In the genomic region with DNA sequence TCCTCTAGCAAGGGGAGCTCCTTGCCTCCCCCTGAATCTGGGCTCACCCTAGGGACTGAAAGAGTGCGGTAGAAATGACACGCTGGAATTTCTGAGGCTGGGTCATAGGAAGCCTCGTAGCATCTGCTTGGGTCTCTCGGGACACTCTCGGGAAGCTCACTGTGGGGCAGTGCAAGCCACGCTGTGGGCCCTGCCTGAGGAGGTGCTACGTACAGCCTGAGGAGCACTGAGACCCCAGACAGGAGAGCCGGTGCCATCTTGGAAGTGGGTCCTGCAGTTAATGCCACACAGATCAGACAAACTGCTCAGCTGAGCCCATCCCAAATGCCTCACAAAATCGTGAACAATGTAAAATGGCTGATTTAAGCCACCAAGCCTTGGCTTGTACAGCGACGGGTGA, we compare ENCODE assay signal across 13 cellular contexts. TPM values are rescaled to one million over a fixed set of nuclear protein-coding genes. Genes with fewer than 3 reads are reported as not detected.
DNase-seq lines count a peak whose midpoint lies in the region; ATAC-seq and TF ChIP-seq lines count a peak whose summit lies in the region.
"Had no signal": no experiment of that assay in that cellular context is flagged by ENCODE, and none has a peak within 500 bp of the region (broad histone marks: within the 10 kb centered on the region; RNA-seq: fewer than 3 reads in every experiment).

No MANE protein-coding gene starts in this region.

- peaks cover 0 to 3% (median 0%) of the 10 kb centered on the region in 8 donors for H3K9me3 Mint-ChIP-seq in CD4-positive, alpha-beta memory T cell
- no peaks in the 10 kb centered on the region for H3K9me3 Mint-ChIP-seq in GM23338
- no peaks in the 10 kb centered on the region for H3K9me3 Mint-ChIP-seq in activated T-helper 2 cell treated with anti-CD3 and anti-CD28 coated beads, Interferon-gamma antibody, Interleukin-2, Interleukin-4, amounts not matched to agents 10 μg/mL and 5 μg/mL and 100 μg/mL, durations not matched to agents 14 hours and 24 hours and 36 hours
- H3K9me3 Mint-ChIP-seq in neural crest cell: no peaks in the 10 kb centered on the region
- no peaks in the 10 kb centered on the region for H3K9me3 Mint-ChIP-seq in Caco-2 (ENCODE audit: unreplicated experiment)
- peaks cover 0 to 2% (median 0%) of the 10 kb centered on the region in 7 donors for H3K9me3 Mint-ChIP-seq in CD14-positive monocyte

- no peak overlapping the region for H3K4me2 ChIP-seq in GM23338

- H3K36me3 Mint-ChIP-seq in CD4-positive, alpha-beta memory T cell: peaks cover 4 to 41% of the 10 kb centered on the region in 2 donors
- H3K36me3 Mint-ChIP-seq in GM23338 (ENCODE audit: low read depth) (peaks cover 37% of the 10 kb centered on the region), neural crest cell (ENCODE audit: low read depth) (peaks cover 10% of the 10 kb centered on the region), Caco-2 (ENCODE audit: insufficient read depth, unreplicated experiment) (peaks cover 49% of the 10 kb centered on the region), CD14-positive monocyte (peaks cover 25 to 26% of the 10 kb centered on the region in 2 donors)
- H3K36me3 Mint-ChIP-seq in activated T-helper 2 cell treated with anti-CD3 and anti-CD28 coated beads, Interferon-gamma antibody, Interleukin-2, Interleukin-4, amounts not matched to agents 10 μg/mL and 5 μg/mL and 100 μg/mL, durations not matched to agents 14 hours and 24 hours and 36 hours (ENCODE audit: low read depth): peaks cover 53% of the 10 kb centered on the region

- CTCF ChIA-PET in CD4-positive, alpha-beta memory T cell (lab: Charles Lee; ENCODE audit: partially characterized antibody): no interaction called here
- CTCF ChIA-PET in Caco-2 (lab: Charles Lee): no interaction called here

- no peak overlapping the region for H3K27ac ChIP-seq in CD4-positive, alpha-beta memory T cell (ENCODE audit: low read depth, low read length)
- no peak overlapping the region for H3K27ac ChIP-seq in GM23338 (ENCODE audit: low read depth)
- H3K27ac ChIP-seq: epithelial cell of prostate had no signal

- peak overlapping the region in 7 of 8 donors; percentile 24 to 96 (median 46) for H3K4me3 Mint-ChIP-seq in CD4-positive, alpha-beta memory T cell
- H3K4me3 Mint-ChIP-seq in GM23338: peak overlapping the region; percentile 98
- peak overlapping the region; percentile 84 for H3K4me3 Mint-ChIP-seq in activated T-helper 2 cell treated with anti-CD3 and anti-CD28 coated beads, Interferon-gamma antibody, Interleukin-2, Interleukin-4, amounts not matched to agents 10 μg/mL and 5 μg/mL and 100 μg/mL, durations not matched to agents 14 hours and 24 hours and 36 hours (ENCODE audit: low read depth)
- peak overlapping the region; percentile 100 for H3K4me3 Mint-ChIP-seq in neural crest cell
- H3K4me3 Mint-ChIP-seq in Caco-2 (ENCODE audit: unreplicated experiment): no peak overlapping the region
- no peak overlapping the region for H3K4me3 Mint-ChIP-seq in CD14-positive monocyte

- ATAC-seq in GM23338 (no peak), GM19467 (IDR thresholded peaks at IDR 0.05; ENCODE audit: unreplicated experiment) (no peak)

- no peaks in the 10 kb centered on the region for H3K9me2 ChIP-seq in GM23338 (ENCODE audit: insufficient read depth)

- TF ChIP-seq CTCF in GM23338 (conservative IDR thresholded peaks at IDR 0.05; ENCODE audit: low read depth in 2 of 2) (no peak), neural crest cell (conservative IDR thresholded peaks at IDR 0.05) (no peak), Caco-2 (IDR thresholded peaks at IDR 0.05; ENCODE audit: insufficient read depth in 1 of 2, low read depth in 1 of 2, low read length in 1 of 2, severe bottlenecking in 1 of 2, unreplicated experiment in 1 of 2) (no peak), CD14-positive monocyte (IDR thresholded peaks at IDR 0.05) (no peak)

- H2AFZ ChIP-seq in GM23338: no peak overlapping the region

- H3K79me2 ChIP-seq in GM23338 (replicated peaks; ENCODE audit: insufficient read depth): peaks cover 33% of the 10 kb centered on the region

- H4K20me1 ChIP-seq in GM23338 (replicated peaks; ENCODE audit: insufficient read depth): peaks cover 2% of the 10 kb centered on the region

- H3K4me1 ChIP-seq in CD4-positive, alpha-beta memory T cell (ENCODE audit: insufficient read depth, low read length): peaks cover 62% of the 10 kb centered on the region
- H3K4me1 ChIP-seq in GM23338 (ENCODE audit: insufficient read depth) (peaks cover 7% of the 10 kb centered on the region; the same call in 1 of the 2 replicates), Caco-2 (no peaks in the 10 kb centered on the region)

- H3K27me3 ChIP-seq in CD4-positive, alpha-beta memory T cell (ENCODE audit: insufficient read depth, low read length): no peaks in the 10 kb centered on the region
- no peaks in the 10 kb centered on the region for H3K27me3 ChIP-seq in GM23338 (ENCODE audit: insufficient read depth)
- no peaks in the 10 kb centered on the region for H3K27me3 ChIP-seq in Caco-2 (replicated peaks; ENCODE audit: control insufficient read depth, insufficient read depth, low read length)

- POLR2A ChIA-PET in CD4-positive, alpha-beta memory T cell (lab: Charles Lee; ENCODE audit: partially characterized antibody): no interaction called here
- POLR2A ChIA-PET in Caco-2 (lab: Charles Lee): no interaction called here

- DNase-seq in CD4-positive, alpha-beta memory T cell: no peak
- DNase-seq in GM23338 (ENCODE audit: low spot score) (no peak), neural crest cell (ENCODE audit: low read depth, low spot score) (no peak), Caco-2 (no peak), CD14-positive monocyte (ENCODE audit: low spot score) (no peak)
- DNase-seq in activated T-helper 2 cell treated with anti-CD3 and anti-CD28 coated beads, Interferon-gamma antibody, Interleukin-2, Interleukin-4, amounts not matched to agents 10 μg/mL and 5 μg/mL and 100 μg/mL, durations not matched to agents 14 hours and 24 hours and 36 hours (ENCODE audit: low spot score): no peak
- DNase-seq: KBM-7, NCI-H1694 treated with DMSO at 0.1 percent for 48 hours, NCI-H69, Right ventricle myocardium superior, substantia nigra had no signal

- H3K36me3 ChIP-seq in CD4-positive, alpha-beta memory T cell (ENCODE audit: insufficient read depth, low read length): peaks cover 13% of the 10 kb centered on the region
- H3K36me3 ChIP-seq in GM23338 (ENCODE audit: insufficient read depth) (peaks cover 11% of the 10 kb centered on the region), Caco-2 (ENCODE audit: control insufficient read depth, insufficient read depth, low read length) (peaks cover 6% of the 10 kb centered on the region)

- H3F3A ChIP-seq in GM23338 (replicated peaks; ENCODE audit: low read depth): no peaks in the 10 kb centered on the region

- no peaks in the 10 kb centered on the region for H3K9me3 ChIP-seq in CD4-positive, alpha-beta memory T cell (ENCODE audit: control insufficient read depth in 1 of 2, low read length in 2 of 2)
- no peaks in the 10 kb centered on the region for H3K9me3 ChIP-seq in Caco-2

- BruUV-seq in Caco-2 (replicated peaks; lab: Mats Ljungman, UMichigan): no TSS peak

- H3K4me3 ChIP-seq in CD4-positive, alpha-beta memory T cell (ENCODE audit: low read length in 2 of 2): no peak overlapping the region
- H3K4me3 ChIP-seq in GM23338 (no peak overlapping the region), Caco-2 (ENCODE audit: low read depth, low read length) (no peak overlapping the region)

- intact Hi-C loops in CD4-positive, alpha-beta memory T cell (cut with micrococcal nuclease): loop anchor here (10.0 kb wide), 1 partner anchor 453 kb away; a partner anchor contains a TSS
- intact Hi-C loops in activated T-helper 2 cell treated with anti-CD3 and anti-CD28 coated beads, Interferon-gamma antibody, Interleukin-2, Interleukin-4, amounts not matched to agents 10 μg/mL and 5 μg/mL and 100 μg/mL, durations not matched to agents 14 hours and 24 hours and 36 hours (cut with micrococcal nuclease): no loop called here
- intact Hi-C loops in Caco-2 (cut with micrococcal nuclease; ENCODE audit: unreplicated experiment) (no loop called here), CD14-positive monocyte (cut with micrococcal nuclease) (loop anchor here (10.0 kb wide), 3 partner anchors 443 to 1183 kb away; a partner anchor contains a TSS)

- H3K4me1 Mint-ChIP-seq in CD4-positive, alpha-beta memory T cell: peaks cover 33 to 76% (median 52%) of the 10 kb centered on the region in 4 donors
- H3K4me1 Mint-ChIP-seq in GM23338 (peaks cover 21% of the 10 kb centered on the region), neural crest cell (peaks cover 34% of the 10 kb centered on the region), Caco-2 (ENCODE audit: low read depth, unreplicated experiment) (peaks cover 3% of the 10 kb centered on the region), CD14-positive monocyte (peaks cover 41% of the 10 kb centered on the region)
- H3K4me1 Mint-ChIP-seq in activated T-helper 2 cell treated with anti-CD3 and anti-CD28 coated beads, Interferon-gamma antibody, Interleukin-2, Interleukin-4, amounts not matched to agents 10 μg/mL and 5 μg/mL and 100 μg/mL, durations not matched to agents 14 hours and 24 hours and 36 hours (ENCODE audit: low read depth): peaks cover 44% of the 10 kb centered on the region

- H3K27me3 Mint-ChIP-seq in CD4-positive, alpha-beta memory T cell: peaks cover 0 to under 1% of the 10 kb centered on the region in 2 donors
- H3K27me3 Mint-ChIP-seq in GM23338 (ENCODE audit: insufficient read depth, low read depth, poor library complexity) (peaks cover 8% of the 10 kb centered on the region), neural crest cell (ENCODE audit: low read depth) (no peaks in the 10 kb centered on the region), Caco-2 (ENCODE audit: insufficient read depth, unreplicated experiment) (no peaks in the 10 kb centered on the region), CD14-positive monocyte (ENCODE audit: low read depth in 3 of 3) (peaks cover 0 to 3% (median 2%) of the 10 kb centered on the region in 3 donors)
- no peaks in the 10 kb centered on the region for H3K27me3 Mint-ChIP-seq in activated T-helper 2 cell treated with anti-CD3 and anti-CD28 coated beads, Interferon-gamma antibody, Interleukin-2, Interleukin-4, amounts not matched to agents 10 μg/mL and 5 μg/mL and 100 μg/mL, durations not matched to agents 14 hours and 24 hours and 36 hours (ENCODE audit: low read depth)

- peak overlapping the region in 2 of 7 donors; percentile 51 to 92 for H3K27ac Mint-ChIP-seq in CD4-positive, alpha-beta memory T cell
- no peak overlapping the region for H3K27ac Mint-ChIP-seq in GM23338
- no peak overlapping the region for H3K27ac Mint-ChIP-seq in activated T-helper 2 cell treated with anti-CD3 and anti-CD28 coated beads, Interferon-gamma antibody, Interleukin-2, Interleukin-4, amounts not matched to agents 10 μg/mL and 5 μg/mL and 100 μg/mL, durations not matched to agents 14 hours and 24 hours and 36 hours
- H3K27ac Mint-ChIP-seq in neural crest cell (ENCODE audit: unreplicated experiment): no peak overlapping the region
- no peak overlapping the region for H3K27ac Mint-ChIP-seq in Caco-2 (ENCODE audit: unreplicated experiment)
- H3K27ac Mint-ChIP-seq in CD14-positive monocyte: peak overlapping the region in 1 of 7 donors; percentile 32

RNA-seq across cellular contexts. Expression of a gene that starts 1.8 kb away (rescaled TPM):
- 10 to 100 TPM; 30.7 to 34.8 TPM for total RNA-seq in CD4-positive, alpha-beta memory T cell
- polyA plus RNA-seq in CD4-positive, alpha-beta memory T cell: 10 to 100 TPM; 74.6 to 85.1 TPM
- total RNA-seq in GM23338 (2014; rRNA removed; shearing (Covaris generic)): 47.5 and 79.9 TPM in 2 replicates
- polyA plus RNA-seq in GM23338 (2016; fragmentation: Nextera tagmentation; extraction: Ambion mirVana) (143 and 149 TPM in 2 replicates), CD14-positive monocyte (10 to 100 TPM; 65.9 to 81.7 TPM)
- total RNA-seq in activated T-helper 2 cell treated with anti-CD3 and anti-CD28 coated beads, Interferon-gamma antibody, Interleukin-2, Interleukin-4, amounts not matched to agents 10 μg/mL and 5 μg/mL and 100 μg/mL, durations not matched to agents 14 hours and 24 hours and 36 hours: 96.1 and 96.4 TPM in 2 replicates
- total RNA-seq in neural crest cell (50.8 and 53.2 TPM in 2 replicates), Caco-2 (2022) (65.9 and 68.4 TPM in 2 replicates)

RNA-seq across cellular contexts. Expression of a gene that starts 3.4 kb away (rescaled TPM):
- total RNA-seq in CD4-positive, alpha-beta memory T cell: 10 to 100 TPM; 14.4 to 16.9 TPM
- 10 to 100 TPM; 60.1 to 79.0 TPM for polyA plus RNA-seq in CD4-positive, alpha-beta memory T cell
- 82.1 and 94.8 TPM in 2 replicates for total RNA-seq in GM23338 (2014; rRNA removed; shearing (Covaris generic))
- polyA plus RNA-seq in GM23338 (2016; fragmentation: Nextera tagmentation; extraction: Ambion mirVana) (279 and 289 TPM in 2 replicates), CD14-positive monocyte (10 to 100 TPM; 62.2 to 62.3 TPM)
- total RNA-seq in activated T-helper 2 cell treated with anti-CD3 and anti-CD28 coated beads, Interferon-gamma antibody, Interleukin-2, Interleukin-4, amounts not matched to agents 10 μg/mL and 5 μg/mL and 100 μg/mL, durations not matched to agents 14 hours and 24 hours and 36 hours: 31.6 and 39.9 TPM in 2 replicates
- total RNA-seq in neural crest cell (50.2 and 52.3 TPM in 2 replicates), Caco-2 (2022) (59.7 and 65.0 TPM in 2 replicates)

Comparison
In these comparisons a context has a peak if more than half of its experiments do, and no peak if none do; other contexts are left out.
1. H3K4me3 Mint-ChIP-seq: peak in CD4-positive, alpha-beta memory T cell (7 of 8), GM23338 (single experiment), activated T-helper 2 cell treated with anti-CD3 and anti-CD28 coated beads, Interferon-gamma antibody, Interleukin-2, Interleukin-4, amounts not matched to agents 10 μg/mL and 5 μg/mL and 100 μg/mL, durations not matched to agents 14 hours and 24 hours and 36 hours (single experiment) and neural crest cell (single experiment); none in Caco-2 (single experiment) and CD14-positive monocyte (0 of 2).
2. intact Hi-C loops: an anchor here in CD4-positive, alpha-beta memory T cell (10.0 kb wide) and CD14-positive monocyte (10.0 kb wide); none called in activated T-helper 2 cell treated with anti-CD3 and anti-CD28 coated beads, Interferon-gamma antibody, Interleukin-2, Interleukin-4, amounts not matched to agents 10 μg/mL and 5 μg/mL and 100 μg/mL, durations not matched to agents 14 hours and 24 hours and 36 hours and Caco-2.